8 cellular contexts compared by ENCODE assay signal in the genomic region with DNA sequence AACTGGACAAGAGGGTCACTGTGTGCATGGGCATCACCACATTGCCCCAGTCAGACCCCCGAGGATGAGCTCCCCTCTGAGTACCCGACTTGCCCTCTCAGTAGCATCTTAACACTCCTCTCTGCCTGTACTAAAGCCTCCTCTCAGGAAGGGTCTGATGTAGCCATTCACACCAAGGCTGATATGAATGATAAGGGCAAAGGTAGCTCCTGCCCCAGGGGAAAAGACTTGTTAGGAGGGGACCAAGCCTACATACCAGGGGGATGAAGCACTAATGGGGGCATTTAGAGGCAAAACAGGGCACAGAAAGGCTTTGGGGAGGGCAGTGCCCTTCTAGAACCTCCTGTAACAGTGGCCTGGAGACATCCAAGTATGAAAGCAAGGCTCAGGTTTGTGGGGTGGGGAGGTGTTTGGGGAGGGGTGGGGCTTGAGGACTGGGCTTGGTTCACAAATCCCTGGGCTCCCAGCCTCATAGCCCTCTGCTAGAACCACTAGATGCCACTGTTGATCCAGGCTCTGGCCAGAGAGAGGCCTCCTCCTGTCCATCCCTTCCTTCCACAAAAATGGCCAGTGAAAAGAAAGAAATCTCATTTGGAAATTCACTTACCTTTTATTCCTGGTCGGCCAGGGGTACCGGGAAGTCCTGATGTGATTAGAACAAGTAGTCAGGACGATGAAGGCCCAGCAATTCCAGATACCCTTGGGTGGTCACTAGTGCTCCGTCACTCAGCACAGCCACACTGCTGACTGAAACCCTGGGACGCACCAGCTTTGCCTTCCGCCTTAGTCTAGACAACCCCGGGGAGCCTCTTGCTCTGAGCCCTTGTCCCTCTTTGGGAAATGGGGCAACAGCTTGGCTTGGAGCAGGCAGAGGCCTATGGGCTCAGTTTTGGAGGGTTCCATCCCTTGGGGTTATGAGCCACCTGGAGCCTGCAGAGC. TPM values are rescaled to one million over a fixed set of nuclear protein-coding genes. Genes with fewer than 3 reads are reported as not detected.
A peak's percentile ranks its signal among the peaks of the same experiment; 100 is the strongest.
DNase-seq lines count a peak whose midpoint lies in the region; ATAC-seq, FAIRE-seq and TF ChIP-seq lines count a peak whose summit lies in the region.

No MANE protein-coding gene starts in this region.

- no peaks in the 10 kb centered on the region for H3K36me3 Mint-ChIP-seq in naive thymus-derived CD8-positive, alpha-beta T cell

- POLR2A ChIA-PET in naive thymus-derived CD8-positive, alpha-beta T cell (lab: Charles Lee): no interaction called here

- H3K4me3 ChIP-seq in SJSA1 (no peak overlapping the region), fibroblast of villous mesenchyme (ENCODE audit: low read depth, low read length) (no peak overlapping the region), pancreas (no peak overlapping the region)

- peak; percentile 91 for DNase-seq in AG20443 (ENCODE audit: low spot score)
- peak; percentile 26 for DNase-seq in GM19238 (ENCODE audit: insufficient read length, low spot score)
- DNase-seq in SJSA1 (ENCODE audit: low read depth in 1 of 2, low spot score in 2 of 2): peak; percentile 34 to 63
- peak; percentile 75 for DNase-seq in fibroblast of villous mesenchyme (ENCODE audit: low read depth)
- peak in 1 of 6 donors; percentile 35 for DNase-seq in pancreas
- no peak for DNase-seq in D341Med (ENCODE audit: low spot score)
- no peak for DNase-seq in naive thymus-derived CD8-positive, alpha-beta T cell
- no peak for DNase-seq in NCI-H128 (lab: John Stamatoyannopoulos, UW; ENCODE audit: unreplicated experiment)

- H3K27me3 Mint-ChIP-seq in naive thymus-derived CD8-positive, alpha-beta T cell: peaks cover 0 to 5% (median 0%) of the 10 kb centered on the region in 5 donors

- H3K36me3 ChIP-seq in SJSA1: no peaks in the 10 kb centered on the region
- no peaks in the 10 kb centered on the region for H3K36me3 ChIP-seq in pancreas

- no peaks in the 10 kb centered on the region for H3K9me3 Mint-ChIP-seq in naive thymus-derived CD8-positive, alpha-beta T cell

- H3K4me1 Mint-ChIP-seq in naive thymus-derived CD8-positive, alpha-beta T cell: peaks cover 0 to 1% (median 0%) of the 10 kb centered on the region in 4 donors

- peak; percentile 82 for TF ChIP-seq CTCF in fibroblast of villous mesenchyme (IDR thresholded peaks at IDR 0.05; ENCODE audit: insufficient read depth, low read depth, low read length)
- peak in 3 of 4 donors; percentile 15 to 29 (median 22) for TF ChIP-seq CTCF in pancreas (IDR thresholded peaks at IDR 0.05)

- H3K4me1 ChIP-seq in SJSA1 (replicated peaks) (peaks cover 11% of the 10 kb centered on the region), pancreas (no peaks in the 10 kb centered on the region)

- peak; percentile 60 to 92 (median 84) for ATAC-seq in pancreas
- ATAC-seq in naive thymus-derived CD8-positive, alpha-beta T cell: no peak

- H3K27ac Mint-ChIP-seq in naive thymus-derived CD8-positive, alpha-beta T cell: peak overlapping the region in 2 of 10 donors; percentile 19 to 42

- H3K27me3 ChIP-seq in SJSA1 (replicated peaks) (no peaks in the 10 kb centered on the region), pancreas (no peaks in the 10 kb centered on the region)

- no peak for FAIRE-seq in pancreas (lab: Jason Lieb, UNC)

- no peak overlapping the region for H3K27ac ChIP-seq in SJSA1
- no peak overlapping the region for H3K27ac ChIP-seq in pancreas

- intact Hi-C loops in pancreas (cut with DNase I): loop anchor here in 1 of 3 donors (10.0 kb wide), 1 partner anchor 169 kb away; no protein-coding TSS in a partner anchor

- 71 to 74% methylated on average over 9 of the region's 9 CpGs for WGBS in pancreas, 2 donors

- H3K9me3 ChIP-seq in SJSA1 (replicated peaks) (no peaks in the 10 kb centered on the region), pancreas (no peaks in the 10 kb centered on the region)

- no peak overlapping the region for H3K4me3 Mint-ChIP-seq in naive thymus-derived CD8-positive, alpha-beta T cell

RNA-seq across cellular contexts. Expression of a gene that starts 40.3 kb away (rescaled TPM):
- 0.05 TPM in 1 of 2 replicates, not detected in the other for total RNA-seq in SJSA1 (2014; rRNA removed; shearing (Covaris generic))
- not detected in 2 replicates for total RNA-seq in fibroblast of villous mesenchyme
- total RNA-seq in pancreas: 1 to 10 TPM in 1 of 6 donors, under 1 TPM in 1, not detected in 4; 0.18 to 1.5 TPM
- under 1 TPM; 0.42 to 0.99 TPM for polyA plus RNA-seq in pancreas
- total RNA-seq in naive thymus-derived CD8-positive, alpha-beta T cell: not detected
- not detected for polyA plus RNA-seq in naive thymus-derived CD8-positive, alpha-beta T cell

Comparison
In these comparisons a context has a peak if more than half of its experiments do, and no peak if none do; other contexts are left out.
1. DNase-seq: peak in AG20443 (single experiment), GM19238 (single experiment), SJSA1 (2 of 2) and fibroblast of villous mesenchyme (single experiment); none in D341Med (single experiment), naive thymus-derived CD8-positive, alpha-beta T cell (0 of 10) and NCI-H128 (single experiment).
2. ATAC-seq: peak in pancreas (4 of 4); none in naive thymus-derived CD8-positive, alpha-beta T cell (0 of 2).